In genomic region chr2:237725661-237726060, GRCh38 we compare ENCODE assay signal across 11 cellular contexts.
DNase-seq lines count a peak whose midpoint lies in the region; ATAC-seq and TF ChIP-seq lines count a peak whose summit lies in the region.
"Had no signal": no experiment of that assay in that cellular context is flagged by ENCODE, and none has a peak within 500 bp of the region (broad histone marks: within the 10 kb centered on the region; RNA-seq: fewer than 3 reads in every experiment).

No MANE protein-coding gene starts in this region.

- H3K4me3 ChIP-seq in adrenal gland (no peak overlapping the region), lower lobe of right lung (no peak overlapping the region), upper lobe of left lung (no peak overlapping the region)
- no peak overlapping the region for H3K4me3 ChIP-seq in effector memory CD4-positive, alpha-beta T cell (ENCODE audit: insufficient read depth, low read depth, low read length, poor library complexity, severe bottlenecking)

- H3K27me3 ChIP-seq in adrenal gland (no peaks in the 10 kb centered on the region), lower lobe of right lung (ENCODE audit: low read depth) (no peaks in the 10 kb centered on the region), upper lobe of left lung (no peaks in the 10 kb centered on the region)
- H3K27me3 ChIP-seq in effector memory CD4-positive, alpha-beta T cell (replicated peaks; ENCODE audit: control insufficient read depth, insufficient read depth, low read length, poor library complexity, severe bottlenecking) = no peaks in the 10 kb centered on the region

- no peak overlapping the region for H3K27ac Mint-ChIP-seq in activated CD8-positive, alpha-beta memory T cell treated with anti-CD3 and anti-CD28 coated beads, Interleukin-2, amount 10 ng/mL, durations not matched to agents 7 days and 5 days
- H3K27ac Mint-ChIP-seq: activated CD4-positive, alpha-beta memory T cell treated with anti-CD3 and anti-CD28 coated beads, Interleukin-2, amount 10 ng/mL, durations not matched to agents 7 days and 5 days; activated naive CD8-positive, alpha-beta T cell treated with anti-CD3 and anti-CD28 coated beads, Interleukin-2, amount 10 ng/mL, durations not matched to agents 7 days and 5 days had no signal

- H3K4me1 Mint-ChIP-seq in activated CD8-positive, alpha-beta memory T cell treated with anti-CD3 and anti-CD28 coated beads, Interleukin-2, amount 10 ng/mL, durations not matched to agents 7 days and 5 days = peaks cover 45% of the 10 kb centered on the region

- CTCF ChIA-PET in activated CD8-positive, alpha-beta memory T cell treated with anti-CD3 and anti-CD28 coated beads, Interleukin-2, amount 10 ng/mL, durations not matched to agents 7 days and 5 days (lab: Charles Lee) = interaction anchor here (1.0 to 1.2 kb wide), 2 partner anchors 9 to 52 kb away, joined by 3 read pairs; no protein-coding TSS in a partner anchor

- WGBS in adrenal gland, 4 donors = 33 to 53% (median 41%) methylated on average over 4 of the region's 4 CpGs
- WGBS in upper lobe of left lung, 2 donors = 66 to 75% methylated on average over 4 of the region's 4 CpGs

- TF ChIP-seq CTCF in adrenal gland (IDR thresholded peaks at IDR 0.05) (no peak), lower lobe of right lung (IDR thresholded peaks at IDR 0.05) (no peak), upper lobe of left lung (IDR thresholded peaks at IDR 0.05) (no peak)

- no peak for ATAC-seq in activated CD8-positive, alpha-beta memory T cell treated with anti-CD3 and anti-CD28 coated beads, Interleukin-2, amount 10 ng/mL, durations not matched to agents 7 days and 5 days
- peak; percentile 65 to 74 for ATAC-seq in lower lobe of right lung
- ATAC-seq in upper lobe of left lung (ENCODE audit: low FRiP score in 2 of 2) = peak; percentile 71 to 74

- H3K27ac ChIP-seq in adrenal gland = peak overlapping the region in 4 of 5 donors; percentile 49 to 77 (median 58)
- no peak overlapping the region for H3K27ac ChIP-seq in lower lobe of right lung
- H3K27ac ChIP-seq in upper lobe of left lung = peak overlapping the region in 2 of 4 donors; percentile 32 to 63
- H3K27ac ChIP-seq in effector memory CD4-positive, alpha-beta T cell (ENCODE audit: insufficient read depth, low read length, poor library complexity, severe bottlenecking) = no peak overlapping the region

- H3K9me3 ChIP-seq in adrenal gland (replicated peaks in 1 of 3) (no peaks in the 10 kb centered on the region), lower lobe of right lung (no peaks in the 10 kb centered on the region), upper lobe of left lung (no peaks in the 10 kb centered on the region)
- no peaks in the 10 kb centered on the region for H3K9me3 ChIP-seq in effector memory CD4-positive, alpha-beta T cell (ENCODE audit: control insufficient read depth, low read length)

- H3K9me3 Mint-ChIP-seq in activated CD8-positive, alpha-beta memory T cell treated with anti-CD3 and anti-CD28 coated beads, Interleukin-2, amount 10 ng/mL, durations not matched to agents 7 days and 5 days (ENCODE audit: low read depth) = no peaks in the 10 kb centered on the region
- H3K9me3 Mint-ChIP-seq: activated CD4-positive, alpha-beta memory T cell treated with anti-CD3 and anti-CD28 coated beads, Interleukin-2, amount 10 ng/mL, durations not matched to agents 7 days and 5 days; activated naive CD8-positive, alpha-beta T cell treated with anti-CD3 and anti-CD28 coated beads, Interleukin-2, amount 10 ng/mL, durations not matched to agents 7 days and 5 days had no signal

- H3K4me1 ChIP-seq in adrenal gland (replicated peaks in 1 of 2) (peaks cover 13 to 66% of the 10 kb centered on the region in 2 donors), lower lobe of right lung (peaks cover 66% of the 10 kb centered on the region), upper lobe of left lung (peaks cover 50 to 80% (median 55%) of the 10 kb centered on the region in 4 donors)
- H3K4me1 ChIP-seq in effector memory CD4-positive, alpha-beta T cell (ENCODE audit: control insufficient read depth, insufficient read depth, low read length, poor library complexity, severe bottlenecking) = peaks cover 18% of the 10 kb centered on the region

- H3K36me3 ChIP-seq in adrenal gland (replicated peaks in 1 of 2) (no peaks in the 10 kb centered on the region), lower lobe of right lung (peaks cover 9% of the 10 kb centered on the region), upper lobe of left lung (peaks cover 0 to 20% (median 2%) of the 10 kb centered on the region in 4 donors)
- H3K36me3 ChIP-seq in effector memory CD4-positive, alpha-beta T cell (ENCODE audit: control insufficient read depth, insufficient read depth, low read length) = peaks cover 10% of the 10 kb centered on the region

- H3K4me3 Mint-ChIP-seq in activated CD8-positive, alpha-beta memory T cell treated with anti-CD3 and anti-CD28 coated beads, Interleukin-2, amount 10 ng/mL, durations not matched to agents 7 days and 5 days = no peak overlapping the region
- H3K4me3 Mint-ChIP-seq: activated CD4-positive, alpha-beta memory T cell treated with anti-CD3 and anti-CD28 coated beads, Interleukin-2, amount 10 ng/mL, durations not matched to agents 7 days and 5 days; activated naive CD8-positive, alpha-beta T cell treated with anti-CD3 and anti-CD28 coated beads, Interleukin-2, amount 10 ng/mL, durations not matched to agents 7 days and 5 days had no signal

- intact Hi-C loops in adrenal gland (cut with DNase I) (no loop called here), lower lobe of right lung (cut with DNase I) (no loop called here)

- peak; percentile 42 for DNase-seq in activated CD8-positive, alpha-beta memory T cell treated with anti-CD3 and anti-CD28 coated beads, Interleukin-2, amount 50 U/mL, for 48 hours
- DNase-seq in activated CD8-positive, alpha-beta memory T cell treated with anti-CD3 and anti-CD28 coated beads, Interleukin-2, amount 10 ng/mL, durations not matched to agents 7 days and 5 days = no peak
- DNase-seq in adrenal gland = peak in 6 of 7 donors; percentile 60 to 82 (median 68)
- DNase-seq in lower lobe of right lung = no peak
- DNase-seq in upper lobe of left lung = peak in 1 of 2 donors; percentile 69
- no peak for DNase-seq in glomerular visceral epithelial cell (ENCODE audit: extremely low spot score)
- DNase-seq in effector memory CD4-positive, alpha-beta T cell = no peak
- DNase-seq in nucleus accumbens (lab: John Stamatoyannopoulos, UW) = no peak
- DNase-seq: activated CD4-positive, alpha-beta memory T cell treated with anti-CD3 and anti-CD28 coated beads, Interleukin-2, amount 10 ng/mL, durations not matched to agents 7 days and 5 days; activated naive CD8-positive, alpha-beta T cell treated with anti-CD3 and anti-CD28 coated beads, Interleukin-2, amount 10 ng/mL, durations not matched to agents 7 days and 5 days; DND-41 had no signal

- H3K36me3 Mint-ChIP-seq in activated CD8-positive, alpha-beta memory T cell treated with anti-CD3 and anti-CD28 coated beads, Interleukin-2, amount 10 ng/mL, durations not matched to agents 7 days and 5 days = peaks cover 30% of the 10 kb centered on the region

- H3K27me3 Mint-ChIP-seq in activated CD8-positive, alpha-beta memory T cell treated with anti-CD3 and anti-CD28 coated beads, Interleukin-2, amount 10 ng/mL, durations not matched to agents 7 days and 5 days = no peaks in the 10 kb centered on the region
- H3K27me3 Mint-ChIP-seq: activated CD4-positive, alpha-beta memory T cell treated with anti-CD3 and anti-CD28 coated beads, Interleukin-2, amount 10 ng/mL, durations not matched to agents 7 days and 5 days; activated naive CD8-positive, alpha-beta T cell treated with anti-CD3 and anti-CD28 coated beads, Interleukin-2, amount 10 ng/mL, durations not matched to agents 7 days and 5 days had no signal

- TF ChIP-seq POLR2A in adrenal gland (IDR thresholded peaks at IDR 0.05) (peak in 1 of 2 donors; percentile 23), upper lobe of left lung (IDR thresholded peaks at IDR 0.05) (no peak)

- no peak for TF ChIP-seq EP300 in upper lobe of left lung (IDR thresholded peaks at IDR 0.05)

Comparison
In these comparisons a context has a peak if more than half of its experiments do, and no peak if none do; other contexts are left out.
1. DNase-seq: peak in activated CD8-positive, alpha-beta memory T cell treated with anti-CD3 and anti-CD28 coated beads, Interleukin-2, amount 50 U/mL, for 48 hours (single experiment) and adrenal gland (6 of 7); none in activated CD8-positive, alpha-beta memory T cell treated with anti-CD3 and anti-CD28 coated beads, Interleukin-2, amount 10 ng/mL, durations not matched to agents 7 days and 5 days (single experiment), lower lobe of right lung (single experiment), glomerular visceral epithelial cell (single experiment), effector memory CD4-positive, alpha-beta T cell (0 of 3) and nucleus accumbens (0 of 56).
2. H3K27ac ChIP-seq: peak in adrenal gland (4 of 5); none in lower lobe of right lung (single experiment) and effector memory CD4-positive, alpha-beta T cell (single experiment).